5 cellular contexts compared by ENCODE assay signal in genomic region chr19:38030001-38030400, GRCh38.
A peak's percentile ranks its signal among the peaks of the same experiment; 100 is the strongest.
DNase-seq lines count a peak whose midpoint lies in the region; TF ChIP-seq lines count a peak whose summit lies in the region.
"Not testable (repeated sequence)": the region's sequence is repeated elsewhere in the genome, so short reads cannot be mapped to it uniquely, and the experiment has no call there.

No MANE protein-coding gene starts in this region.

- not testable (repeated sequence) for H3K27me3 ChIP-seq in Karpas-422 (ENCODE audit: low read length); brain microvascular endothelial cell (replicated peaks); mesenchymal stem cell (ENCODE audit: control insufficient read depth in 1 of 2, insufficient read depth in 1 of 2, low read length in 2 of 2); osteoblast (ENCODE audit: insufficient read depth, low read length); thyroid gland

- H3K4ac ChIP-seq in mesenchymal stem cell (ENCODE audit: low read depth in 1 of 2, low read length in 2 of 2), result not testable (repeated sequence)

- DNase-seq in Karpas-422; brain microvascular endothelial cell; mesenchymal stem cell; osteoblast (ENCODE audit: insufficient read length, low spot score, missing footprints); thyroid gland: not testable (repeated sequence)

- not testable (repeated sequence) for H3K9me3 ChIP-seq in Karpas-422 (ENCODE audit: low read length); mesenchymal stem cell (ENCODE audit: control insufficient read depth, low read length); osteoblast (ENCODE audit: low read depth, low read length); thyroid gland

- H2AFZ ChIP-seq in Karpas-422 (ENCODE audit: low read length); mesenchymal stem cell (ENCODE audit: low read depth, low read length); osteoblast (ENCODE audit: low read length): not testable (repeated sequence)

- H3K23ac ChIP-seq in mesenchymal stem cell (ENCODE audit: low read length in 2 of 2), result not testable (repeated sequence)

- TF ChIP-seq CTCF in brain microvascular endothelial cell (IDR thresholded peaks at IDR 0.05; ENCODE audit: low read depth, low read length, missing control alignments); osteoblast (IDR thresholded peaks at IDR 0.05; ENCODE audit: extremely low read depth, low read depth, low read length); thyroid gland (IDR thresholded peaks at IDR 0.05): not testable (repeated sequence)

- not testable (repeated sequence) for H2BK15ac ChIP-seq in mesenchymal stem cell (ENCODE audit: low read depth, poor library complexity, severe bottlenecking)

- H4K20me1 ChIP-seq in Karpas-422 (ENCODE audit: insufficient read depth, low read depth, low read length); osteoblast (ENCODE audit: insufficient read depth, low read length): not testable (repeated sequence)

- not testable (repeated sequence) for H3K9ac ChIP-seq in Karpas-422 (ENCODE audit: low read length); mesenchymal stem cell (ENCODE audit: low read length)

- H2AK5ac ChIP-seq in mesenchymal stem cell (ENCODE audit: low read length, severe bottlenecking), result peak overlapping the region; percentile 37

- intact Hi-C loops in thyroid gland (cut with DNase I), result not testable (repeated sequence)

- H2BK120ac ChIP-seq in mesenchymal stem cell (ENCODE audit: low read depth, low read length), result not testable (repeated sequence)

- 98% methylated on average over 8 of the region's 8 CpGs for WGBS in mesenchymal stem cell
- 93 to 97% methylated on average over 7 of the region's 8 CpGs for WGBS in thyroid gland, 2 donors

- not testable (repeated sequence) for H3K14ac ChIP-seq in mesenchymal stem cell (ENCODE audit: low read length in 2 of 2)

- in situ Hi-C loops in brain microvascular endothelial cell (cut with HindIII; ENCODE audit: low pct_ligation_motif_present, low sequenced_read_pairs), result not testable (repeated sequence)

- not testable (repeated sequence) for H3K4me3 ChIP-seq in Karpas-422 (ENCODE audit: low read length); brain microvascular endothelial cell (ENCODE audit: low read depth, low read length); mesenchymal stem cell (ENCODE audit: insufficient read depth in 1 of 2, low read depth in 1 of 2, low read length in 2 of 2); osteoblast (ENCODE audit: insufficient read depth, low read length); thyroid gland (replicated peaks in 1 of 3)

- H2BK5ac ChIP-seq in mesenchymal stem cell (ENCODE audit: low read depth, low read length, poor library complexity, severe bottlenecking), result not testable (repeated sequence)

- H3K4me1 ChIP-seq in Karpas-422 (ENCODE audit: low read length), result peaks cover 67% of the 10 kb centered on the region
- H3K4me1 ChIP-seq in mesenchymal stem cell (ENCODE audit: control insufficient read depth, insufficient read depth, low read depth, low read length), result peaks cover 27% of the 10 kb centered on the region
- H3K4me1 ChIP-seq in osteoblast (ENCODE audit: insufficient read depth, low read length), result peaks cover 52% of the 10 kb centered on the region
- peaks cover 36 to 57% of the 10 kb centered on the region in 2 donors for H3K4me1 ChIP-seq in thyroid gland

- H4K8ac ChIP-seq in mesenchymal stem cell (ENCODE audit: low read length), result not testable (repeated sequence)

- H3K36me3 ChIP-seq in Karpas-422 (ENCODE audit: insufficient read depth, low read length), result peaks cover 16% of the 10 kb centered on the region; the same call in 1 of the 2 replicates
- H3K36me3 ChIP-seq in brain microvascular endothelial cell (replicated peaks); thyroid gland: not testable (repeated sequence)
- peaks cover 11 to 16% of the 10 kb centered on the region in 2 experiments for H3K36me3 ChIP-seq in mesenchymal stem cell (ENCODE audit: control insufficient read depth in 1 of 2, insufficient read depth in 2 of 2, low read depth in 1 of 2, low read length in 2 of 2)
- H3K36me3 ChIP-seq in osteoblast (ENCODE audit: insufficient read depth, low read length), result peaks cover 11% of the 10 kb centered on the region

- peak overlapping the region; percentile 99 for H3K27ac ChIP-seq in Karpas-422 (ENCODE audit: low read length)
- H3K27ac ChIP-seq in brain microvascular endothelial cell, result peak overlapping the region; percentile 77
- peak overlapping the region; percentile 19 for H3K27ac ChIP-seq in mesenchymal stem cell (ENCODE audit: low read length, poor library complexity, severe bottlenecking)
- H3K27ac ChIP-seq in osteoblast (ENCODE audit: low read depth, low read length), result peak overlapping the region; percentile 97
- peak overlapping the region; percentile 23 to 46 (median 31) for H3K27ac ChIP-seq in thyroid gland

- not testable (repeated sequence) for H3K4me2 ChIP-seq in Karpas-422 (ENCODE audit: low read depth, low read length, poor library complexity, severe bottlenecking); mesenchymal stem cell (ENCODE audit: low read length, poor library complexity, severe bottlenecking); osteoblast (ENCODE audit: insufficient read depth, low read length)

- not testable (repeated sequence) for TF ChIP-seq POLR2A in thyroid gland (IDR thresholded peaks at IDR 0.05)

- not testable (repeated sequence) for H2BK12ac ChIP-seq in mesenchymal stem cell (ENCODE audit: low read length in 2 of 2)

- H4K91ac ChIP-seq in mesenchymal stem cell (ENCODE audit: low read length), result not testable (repeated sequence)

- H3K79me1 ChIP-seq in mesenchymal stem cell (replicated peaks; ENCODE audit: low read length, poor library complexity, severe bottlenecking), result peaks cover 23% of the 10 kb centered on the region

- peaks cover 58% of the 10 kb centered on the region for H3K79me2 ChIP-seq in Karpas-422 (ENCODE audit: low read length)
- peaks cover 74% of the 10 kb centered on the region for H3K79me2 ChIP-seq in osteoblast (ENCODE audit: insufficient read depth, low read length)

- H3K18ac ChIP-seq in mesenchymal stem cell (ENCODE audit: low read depth in 1 of 2, low read length in 2 of 2), result not testable (repeated sequence)

- H3K9me2 ChIP-seq in Karpas-422 (replicated peaks; ENCODE audit: insufficient read depth, low read length), result not testable (repeated sequence)

Comparison
In these comparisons a context has a peak if more than half of its experiments do, and no peak if none do; other contexts are left out.
1. H3K27ac ChIP-seq: peak in every context shown above with its lines; median percentile 99 in Karpas-422; 97 in osteoblast; 77 in brain microvascular endothelial cell; 31 in thyroid gland; 19 in mesenchymal stem cell.